ENCODE assay signal across 16 cellular contexts in genomic region chr5:77758141-77758938, GRCh38.
"Had no signal": no experiment of that assay in that cellular context is flagged by ENCODE, and none has a peak within 500 bp of the region (broad histone marks: within the 10 kb centered on the region; RNA-seq: fewer than 3 reads in every experiment).

No MANE protein-coding gene starts in this region.

- DNase-seq: activated B cell treated with CpG ODN at 0.5 μM for 24 hours; activated CD4-positive, alpha-beta T cell treated with anti-CD3 and anti-CD28 coated beads for 36 hours; activated CD4-positive, alpha-beta T cell treated with anti-CD3 and anti-CD28 coated beads, Interleukin-2, amount 50 U/mL, for 4 hours; activated effector memory CD4-positive, alpha-beta T cell treated with Interleukin-2 at 50 U/mL for 16 hours; activated naive CD4-positive, alpha-beta T cell treated with anti-CD3 and anti-CD28 coated beads, Interleukin-2, amount 10 ng/mL, durations not matched to agents 7 days and 5 days; activated T-cell treated with anti-CD3 and anti-CD28 coated beads, Interleukin-2, amount 50 U/mL, for 72 hours; foreskin keratinocyte; kidney glomerular epithelial cell; left ventricle myocardium inferior; retina; spleen; stimulated activated CD4-positive, alpha-beta T cell treated with anti-CD3 and anti-CD28 coated beads, Interleukin-4, amount 100 ng/mL, for 24 hours; stimulated activated naive CD4-positive, alpha-beta T cell treated with Interleukin-2 at 50 U/mL for 16 hours; T-helper 1 cell had no signal

- H3K4me3 ChIP-seq: left ventricle myocardium inferior, neural progenitor cell, spleen had no signal

- H3K27ac ChIP-seq: foreskin keratinocyte, left ventricle myocardium inferior, neural progenitor cell, spleen had no signal

- FAIRE-seq: endometrium had no signal

- H2AFZ ChIP-seq: neural progenitor cell had no signal

- H3K4me2 ChIP-seq: neural progenitor cell had no signal

- H3K9ac ChIP-seq: neural progenitor cell had no signal

- H3K27me3 Mint-ChIP-seq: activated B cell treated with CpG ODN at 0.5 μM for 24 hours; activated CD4-positive, alpha-beta T cell treated with anti-CD3 and anti-CD28 coated beads for 36 hours; activated naive CD4-positive, alpha-beta T cell treated with anti-CD3 and anti-CD28 coated beads, Interleukin-2, amount 10 ng/mL, durations not matched to agents 7 days and 5 days had no signal

- H3K4me3 Mint-ChIP-seq: activated B cell treated with CpG ODN at 0.5 μM for 24 hours; activated CD4-positive, alpha-beta T cell treated with anti-CD3 and anti-CD28 coated beads for 36 hours; activated naive CD4-positive, alpha-beta T cell treated with anti-CD3 and anti-CD28 coated beads, Interleukin-2, amount 10 ng/mL, durations not matched to agents 7 days and 5 days; activated T-cell treated with anti-CD3 and anti-CD28 coated beads, Interleukin-2, amount 50 U/mL, for 72 hours; neural progenitor cell had no signal

- H3K4me1 Mint-ChIP-seq: activated naive CD4-positive, alpha-beta T cell treated with anti-CD3 and anti-CD28 coated beads, Interleukin-2, amount 10 ng/mL, durations not matched to agents 7 days and 5 days; neural progenitor cell had no signal

- H3K27ac Mint-ChIP-seq: activated B cell treated with CpG ODN at 0.5 μM for 24 hours; activated CD4-positive, alpha-beta T cell treated with anti-CD3 and anti-CD28 coated beads for 36 hours; activated naive CD4-positive, alpha-beta T cell treated with anti-CD3 and anti-CD28 coated beads, Interleukin-2, amount 10 ng/mL, durations not matched to agents 7 days and 5 days; activated T-cell treated with anti-CD3 and anti-CD28 coated beads, Interleukin-2, amount 50 U/mL, for 72 hours; neural progenitor cell had no signal

- H3K4me1 ChIP-seq: foreskin keratinocyte, neural progenitor cell had no signal

- H3K27me3 ChIP-seq: foreskin keratinocyte, neural progenitor cell, spleen had no signal

- H3K9me3 Mint-ChIP-seq: activated B cell treated with CpG ODN at 0.5 μM for 24 hours; activated T-cell treated with anti-CD3 and anti-CD28 coated beads, Interleukin-2, amount 50 U/mL, for 72 hours had no signal

- ATAC-seq: activated CD4-positive, alpha-beta T cell treated with anti-CD3 and anti-CD28 coated beads for 36 hours; activated T-cell treated with anti-CD3 and anti-CD28 coated beads, Interleukin-2, amount 50 U/mL, for 72 hours; foreskin keratinocyte had no signal

- H3K36me3 ChIP-seq: left ventricle myocardium inferior had no signal
